27 cellular contexts compared by ENCODE assay signal in the genomic region with DNA sequence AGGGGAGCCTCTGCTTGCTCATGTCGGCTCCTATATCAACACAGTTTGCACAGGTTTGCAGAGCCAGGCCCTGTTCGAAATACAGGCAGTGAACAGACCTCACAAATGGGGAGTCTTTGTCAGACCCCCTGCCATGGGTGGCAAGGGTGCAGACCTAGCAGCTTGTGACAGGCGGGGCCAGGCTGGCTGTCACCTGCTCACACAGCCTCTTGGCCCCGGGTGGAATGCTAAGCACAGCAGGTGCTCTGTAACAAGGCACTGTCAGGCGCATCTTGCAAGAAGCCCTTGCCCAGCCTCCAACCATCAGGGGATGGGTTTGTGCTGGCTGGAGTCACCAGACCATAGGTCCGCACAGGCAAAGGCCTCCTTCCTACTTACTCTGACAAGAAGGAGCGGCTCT. TPM values are rescaled to one million over a fixed set of nuclear protein-coding genes. Genes with fewer than 3 reads are reported as not detected.
DNase-seq lines count a peak whose midpoint lies in the region; ATAC-seq and TF ChIP-seq lines count a peak whose summit lies in the region.
"Had no signal": no experiment of that assay in that cellular context is flagged by ENCODE, and none has a peak within 500 bp of the region (broad histone marks: within the 10 kb centered on the region; RNA-seq: fewer than 3 reads in every experiment).

No MANE protein-coding gene starts in this region.

- no peak overlapping the region for H3K4me2 ChIP-seq in BLaER1
- peak overlapping the region in 10 of 11 experiments; percentile 16 to 72 (median 47); a peak in 14 of 22 replicates for H3K4me2 ChIP-seq in BLaER1 treated with 17β-estradiol and CSF1 and Interleukin-3, amounts not matched to agents 10 nM and 100 nM
- 0 out of 2 replicates have a peak overlapping the region, but pooled peaks have one; percentile 6 for H3K4me2 ChIP-seq in PC-9
- H3K4me2 ChIP-seq: GM23338, SK-N-SH had no signal

- H3K27ac ChIP-seq in BLaER1, result no peak overlapping the region
- no peak overlapping the region for H3K27ac ChIP-seq in BLaER1 treated with 17β-estradiol and CSF1 and Interleukin-3, amounts not matched to agents 10 nM and 100 nM
- H3K27ac ChIP-seq in PC-9, result no peak overlapping the region
- H3K27ac ChIP-seq: parathyroid adenoma, tibial nerve had no signal

- no peak overlapping the region for H3K4me3 ChIP-seq in BLaER1
- no peak overlapping the region for H3K4me3 ChIP-seq in BLaER1 treated with 17β-estradiol and CSF1 and Interleukin-3, amounts not matched to agents 10 nM and 100 nM
- no peak overlapping the region for H3K4me3 ChIP-seq in PC-9
- H3K4me3 ChIP-seq: GM23338, tibial nerve had no signal

- no peak overlapping the region for H2AFZ ChIP-seq in PC-9
- H2AFZ ChIP-seq: GM23338, parathyroid adenoma had no signal

- no peak for ATAC-seq in HG02884 (IDR thresholded peaks at IDR 0.05; ENCODE audit: unreplicated experiment)
- ATAC-seq: GM23338; natural killer cell; sciatic nerve; stimulated activated naive CD8-positive, alpha-beta T cell treated with anti-CD3 and anti-CD28 coated beads, Interleukin-15, Interleukin-2, amounts not matched to agents 100 U/mL and 50 U/mL, for 24 hours; T-helper 17 cell had no signal

- no peaks in the 10 kb centered on the region for H3K36me3 Mint-ChIP-seq in glutamatergic neuron (ENCODE audit: unreplicated experiment)
- H3K36me3 Mint-ChIP-seq: natural killer cell had no signal

- no peaks in the 10 kb centered on the region; the same call in 1 of the 2 replicates for H3F3A ChIP-seq in PC-9 (ENCODE audit: insufficient read depth, low read depth)

- peaks cover 8% of the 10 kb centered on the region for H3K9me3 Mint-ChIP-seq in glutamatergic neuron (ENCODE audit: unreplicated experiment)
- H3K9me3 Mint-ChIP-seq: activated CD4-positive, alpha-beta T cell treated with anti-CD3 and anti-CD28 coated beads, Interleukin-2, amount 10 ng/mL, durations not matched to agents 24 days and 14 days; activated naive CD4-positive, alpha-beta T cell treated with anti-CD3 and anti-CD28 coated beads, Interleukin-2, amount 10 ng/mL, durations not matched to agents 7 days and 5 days; activated T-helper 1 cell treated with anti-CD3 and anti-CD28 coated beads, Interleukin-12 subunit alpha, Interleukin-12 subunit beta, Interleukin-2, Interleukin-4 antibody, amounts not matched to agents 30 ng/mL and 10 ng/mL and 1 ng/mL, durations not matched to agents 14 hours and 24 hours and 36 hours; CD4-positive, alpha-beta T cell; GM23338; natural killer cell had no signal

- CTCF ChIA-PET in PC-9 (lab: Charles Lee), result no interaction called here

- DNase-seq in PC-9 (no peak), glutamatergic neuron (no peak), inferior parietal cortex (ENCODE audit: extremely low spot score) (no peak)
- DNase-seq in activated CD4-positive, alpha-beta T cell treated with anti-CD3 and anti-CD28 coated beads for 48 hours, result no peak
- DNase-seq: activated CD4-positive, alpha-beta T cell treated with anti-CD3 and anti-CD28 coated beads, Interleukin-2, amount 10 ng/mL, durations not matched to agents 24 days and 14 days; activated naive CD4-positive, alpha-beta T cell treated with anti-CD3 and anti-CD28 coated beads, Interleukin-2, amount 10 ng/mL, durations not matched to agents 7 days and 5 days; amniotic stem cell; CD4-positive, alpha-beta T cell; DMS153; GF-D8; kidney; MM.1S; natural killer cell; NCI-H2029; NCI-H526 treated with DMSO at 0.1 percent for 48 hours; SK-N-SH; stimulated activated CD4-positive, alpha-beta T cell treated with anti-CD3 and anti-CD28 coated beads, Interleukin-4, amount 100 ng/mL, for 4 hours; stimulated activated naive CD8-positive, alpha-beta T cell treated with anti-CD3 and anti-CD28 coated beads, Interleukin-15, Interleukin-2, amounts not matched to agents 100 U/mL and 50 U/mL, for 24 hours; T-helper 17 cell had no signal

- peaks cover 9% of the 10 kb centered on the region for H3K27me3 Mint-ChIP-seq in glutamatergic neuron (ENCODE audit: unreplicated experiment)
- H3K27me3 Mint-ChIP-seq: activated CD4-positive, alpha-beta T cell treated with anti-CD3 and anti-CD28 coated beads, Interleukin-2, amount 10 ng/mL, durations not matched to agents 24 days and 14 days; activated naive CD4-positive, alpha-beta T cell treated with anti-CD3 and anti-CD28 coated beads, Interleukin-2, amount 10 ng/mL, durations not matched to agents 7 days and 5 days; CD4-positive, alpha-beta T cell; T-helper 17 cell had no signal

- H3K79me2 ChIP-seq in PC-9 (ENCODE audit: low read depth), result no peaks in the 10 kb centered on the region
- H3K79me2 ChIP-seq: parathyroid adenoma had no signal

- H3K4me1 ChIP-seq in BLaER1 (peaks cover 38% of the 10 kb centered on the region), PC-9 (replicated peaks; ENCODE audit: insufficient read depth) (peaks cover 22% of the 10 kb centered on the region)
- peaks cover 23 to 69% (median 49%) of the 10 kb centered on the region in 10 experiments for H3K4me1 ChIP-seq in BLaER1 treated with 17β-estradiol and CSF1 and Interleukin-3, amounts not matched to agents 10 nM and 100 nM
- H3K4me1 ChIP-seq: parathyroid adenoma had no signal

- H3K9me2 ChIP-seq in PC-9 (ENCODE audit: insufficient read depth), result no peaks in the 10 kb centered on the region
- H3K9me2 ChIP-seq: SK-N-SH had no signal

- H3K9me3 ChIP-seq in BLaER1, result no peaks in the 10 kb centered on the region
- H3K9me3 ChIP-seq in BLaER1 treated with 17β-estradiol and CSF1 and Interleukin-3, amounts not matched to agents 10 nM and 100 nM (replicated peaks in 1 of 11), result no peaks in the 10 kb centered on the region
- no peaks in the 10 kb centered on the region for H3K9me3 ChIP-seq in PC-9 (ENCODE audit: insufficient read depth, low read depth)
- H3K9me3 ChIP-seq: SK-N-SH, tibial nerve had no signal

- no peak for TF ChIP-seq CTCF in PC-9 (conservative IDR thresholded peaks at IDR 0.05)
- TF ChIP-seq CTCF in glutamatergic neuron (IDR thresholded peaks at IDR 0.05; ENCODE audit: partially characterized antibody, unreplicated experiment), result no peak

- H3K9ac ChIP-seq in BLaER1, result 0 out of 2 replicates have a peak overlapping the region, but pooled peaks have one; percentile 15
- H3K9ac ChIP-seq in BLaER1 treated with 17β-estradiol and CSF1 and Interleukin-3, amounts not matched to agents 10 nM and 100 nM, result peak overlapping the region in 4 of 11 experiments; percentile 1 to 35 (median 10); a peak in 5 of 22 replicates
- H3K9ac ChIP-seq: parathyroid adenoma, SK-N-SH had no signal

- H3K27ac Mint-ChIP-seq in glutamatergic neuron (ENCODE audit: unreplicated experiment), result peak overlapping the region; percentile 48
- H3K27ac Mint-ChIP-seq: activated CD4-positive, alpha-beta T cell treated with anti-CD3 and anti-CD28 coated beads, Interleukin-2, amount 10 ng/mL, durations not matched to agents 24 days and 14 days; activated T-helper 1 cell treated with anti-CD3 and anti-CD28 coated beads, Interleukin-12 subunit alpha, Interleukin-12 subunit beta, Interleukin-2, Interleukin-4 antibody, amounts not matched to agents 30 ng/mL and 10 ng/mL and 1 ng/mL, durations not matched to agents 14 hours and 24 hours and 36 hours; CD4-positive, alpha-beta T cell; GM23338; natural killer cell; T-helper 17 cell had no signal

- POLR2A ChIA-PET in PC-9 (lab: Charles Lee; ENCODE audit: unreplicated experiment), result no interaction called here

- H3K27me3 ChIP-seq in BLaER1 (no peaks in the 10 kb centered on the region), PC-9 (ENCODE audit: insufficient read depth, low read depth) (no peaks in the 10 kb centered on the region)
- no peaks in the 10 kb centered on the region for H3K27me3 ChIP-seq in BLaER1 treated with 17β-estradiol and CSF1 and Interleukin-3, amounts not matched to agents 10 nM and 100 nM
- H3K27me3 ChIP-seq: tibial nerve had no signal

- H3K4me3 Mint-ChIP-seq in glutamatergic neuron (ENCODE audit: unreplicated experiment), result no peak overlapping the region
- H3K4me3 Mint-ChIP-seq: activated CD4-positive, alpha-beta T cell treated with anti-CD3 and anti-CD28 coated beads, Interleukin-2, amount 10 ng/mL, durations not matched to agents 24 days and 14 days; activated naive CD4-positive, alpha-beta T cell treated with anti-CD3 and anti-CD28 coated beads, Interleukin-2, amount 10 ng/mL, durations not matched to agents 7 days and 5 days; activated T-helper 1 cell treated with anti-CD3 and anti-CD28 coated beads, Interleukin-12 subunit alpha, Interleukin-12 subunit beta, Interleukin-2, Interleukin-4 antibody, amounts not matched to agents 30 ng/mL and 10 ng/mL and 1 ng/mL, durations not matched to agents 14 hours and 24 hours and 36 hours; CD4-positive, alpha-beta T cell; GM23338; natural killer cell; T-helper 17 cell had no signal

- H4K20me1 ChIP-seq in BLaER1, result no peaks in the 10 kb centered on the region
- 0 out of 22 replicates have a peak, but pooled peaks cover 0 to 19% (median 0%) of the 10 kb centered on the region in 11 experiments for H4K20me1 ChIP-seq in BLaER1 treated with 17β-estradiol and CSF1 and Interleukin-3, amounts not matched to agents 10 nM and 100 nM
- H4K20me1 ChIP-seq in PC-9 (ENCODE audit: insufficient read depth), result no peaks in the 10 kb centered on the region

- peaks cover 35% of the 10 kb centered on the region for H3K4me1 Mint-ChIP-seq in glutamatergic neuron (ENCODE audit: low read depth, unreplicated experiment)

- H3K36me3 ChIP-seq in BLaER1, result peaks cover 25% of the 10 kb centered on the region
- H3K36me3 ChIP-seq in BLaER1 treated with 17β-estradiol and CSF1 and Interleukin-3, amounts not matched to agents 10 nM and 100 nM, result peaks cover 17 to 28% (median 20%) of the 10 kb centered on the region in 11 experiments
- no peaks in the 10 kb centered on the region for H3K36me3 ChIP-seq in PC-9 (ENCODE audit: low read depth)

- intact Hi-C loops in PC-9 (cut with micrococcal nuclease; ENCODE audit: unreplicated experiment), result no loop called here

- BruUV-seq in PC-9 (replicated peaks; lab: Mats Ljungman, UMichigan), result no TSS peak

RNA-seq across cellular contexts. Expression of gene BDH1, which starts 47.3 kb away (rescaled TPM):
- total RNA-seq in PC-9 (2021) (51.7 and 55.1 TPM in 2 replicates), glutamatergic neuron (ENCODE audit: unreplicated experiment) (19.4 TPM)
